26 cellular contexts compared by ENCODE assay signal in the genomic region with DNA sequence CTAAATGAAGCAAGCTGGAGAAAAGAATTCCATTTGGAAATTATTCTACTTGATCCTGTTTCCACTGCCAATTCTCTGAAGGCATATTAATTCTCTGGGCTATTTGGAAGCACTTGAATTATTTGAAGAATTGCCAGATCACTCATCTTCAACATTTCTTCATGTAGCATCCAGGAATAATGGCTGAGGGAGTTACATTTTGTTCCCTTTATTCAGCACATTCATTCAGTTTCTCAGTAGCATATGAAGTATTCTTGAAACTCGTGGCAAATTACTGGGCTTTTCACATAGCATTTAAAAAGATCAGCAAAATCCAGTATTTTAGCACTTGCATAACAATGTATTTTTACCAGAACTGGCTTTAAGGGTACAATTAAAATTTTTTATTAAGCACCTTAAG.
"Had no signal": no experiment of that assay in that cellular context is flagged by ENCODE, and none has a peak within 500 bp of the region (broad histone marks: within the 10 kb centered on the region; RNA-seq: fewer than 3 reads in every experiment).

No MANE protein-coding gene starts in this region.

- H3K9me3 ChIP-seq: testis, thyroid gland, vagina had no signal

- H3K4me3 ChIP-seq: stomach, suprapubic skin, testis, thoracic aorta, thyroid gland, tibial artery, tibial nerve, transverse colon, upper lobe of left lung, upper lobe of right lung, uterus, vagina had no signal

- H3K27me3 ChIP-seq: stomach, suprapubic skin, testis, thyroid gland, tibial artery, tibial nerve, transverse colon, upper lobe of left lung, upper lobe of right lung, uterus, vagina had no signal

- H3K4me1 ChIP-seq: stomach, suprapubic skin, testis, thyroid gland, tibial artery, tibial nerve, transverse colon, upper lobe of left lung, upper lobe of right lung, uterus, vagina had no signal

- H3K36me3 ChIP-seq: stomach, suprapubic skin, thoracic aorta, thyroid gland, tibial artery, tibial nerve, transverse colon, upper lobe of left lung, upper lobe of right lung, uterus, vagina had no signal

- DNase-seq: stimulated activated CD4-positive, alpha-beta T cell treated with anti-CD3 and anti-CD28 coated beads, Interleukin-2, amount 100 ng/mL, for 48 hours; stimulated activated CD4-positive, alpha-beta T cell treated with anti-CD3 and anti-CD28 coated beads, Interleukin-4, amount 100 ng/mL, for 1 hour; stimulated activated CD4-positive, alpha-beta T cell treated with anti-CD3 and anti-CD28 coated beads, Interleukin-4, amount 100 ng/mL, for 24 hours; stimulated activated CD4-positive, alpha-beta T cell treated with anti-CD3 and anti-CD28 coated beads, Interleukin-4, amount 100 ng/mL, for 4 hours; stimulated activated CD8-positive, alpha-beta memory T cell treated with anti-CD3 and anti-CD28 coated beads, Interleukin-4, amount 100 ng/mL, for 48 hours; stimulated activated naive B cell treated with anti-CD40 and anti-IgM and Interleukin-4, amounts not matched to agents 10 μg/mL and 1 μg/mL and 100 μg/mL, for 72 hours; stimulated activated naive CD4-positive, alpha-beta T cell; stimulated activated naive CD4-positive, alpha-beta T cell treated with Interleukin-2 at 50 U/mL for 16 hours; stimulated activated naive CD8-positive, alpha-beta T cell treated with anti-CD3 and anti-CD28 coated beads, Interleukin-15, amount 100 ng/mL, for 72 hours; stimulated activated naive CD8-positive, alpha-beta T cell treated with anti-CD3 and anti-CD28 coated beads, Interleukin-15, Interleukin-2, amounts not matched to agents 100 U/mL and 50 U/mL, for 24 hours; stomach; substantia nigra; testis; thyroid gland; tibial artery; transverse colon; trophoblast cell; upper lobe of right lung; uterus had no signal

- ATAC-seq: stimulated activated effector memory CD8-positive, alpha-beta T cell treated with anti-CD3 and anti-CD28 coated beads, Interleukin-12 subunit alpha, Interleukin-12 subunit beta, amount 100 ng/mL, for 72 hours; stimulated activated memory B cell treated with anti-CD40 and anti-IgM and Interleukin-4, amounts not matched to agents 10 μg/mL and 1 μg/mL and 100 μg/mL, for 72 hours; stimulated activated naive B cell treated with anti-CD40 and anti-IgM and Interleukin-4, amounts not matched to agents 10 μg/mL and 1 μg/mL and 100 μg/mL, for 72 hours; stimulated activated naive CD8-positive, alpha-beta T cell treated with anti-CD3 and anti-CD28 coated beads, Interleukin-15, amount 100 ng/mL, for 72 hours; stimulated activated naive CD8-positive, alpha-beta T cell treated with anti-CD3 and anti-CD28 coated beads, Interleukin-15, Interleukin-2, amounts not matched to agents 100 U/mL and 50 U/mL, for 24 hours; upper lobe of right lung had no signal

- H3K27ac ChIP-seq: suprapubic skin, testis, thoracic aorta, thyroid gland, tibial artery, tibial nerve, transverse colon, upper lobe of left lung, upper lobe of right lung, uterus, vagina had no signal
